ENCODE assay signal across 19 cellular contexts in genomic region chr7:24870766-24871165, GRCh38.
DNase-seq lines count a peak whose midpoint lies in the region; ATAC-seq, FAIRE-seq and TF ChIP-seq lines count a peak whose summit lies in the region.
"Had no signal": no experiment of that assay in that cellular context is flagged by ENCODE, and none has a peak within 500 bp of the region (broad histone marks: within the 10 kb centered on the region; RNA-seq: fewer than 3 reads in every experiment).

No MANE protein-coding gene starts in this region.

- peaks cover 44% of the 10 kb centered on the region for H3K36me3 ChIP-seq in Karpas-422 (ENCODE audit: insufficient read depth, low read length)
- peaks cover 1% of the 10 kb centered on the region for H3K36me3 ChIP-seq in bronchial epithelial cell (ENCODE audit: control insufficient read depth, insufficient read depth, low read length)
- H3K36me3 ChIP-seq in CD4-positive, alpha-beta memory T cell (ENCODE audit: insufficient read depth, low read length), result peaks cover 8% of the 10 kb centered on the region

- TF ChIP-seq CTCF in bronchial epithelial cell (IDR thresholded peaks at IDR 0.05; ENCODE audit: insufficient read depth, low read length, severe bottlenecking), result no peak

- ATAC-seq in GM21723 (IDR thresholded peaks at IDR 0.05; ENCODE audit: unreplicated experiment) (no peak), GM18909 (IDR thresholded peaks at IDR 0.05; ENCODE audit: poor library complexity, unreplicated experiment) (no peak)

- H3K36me3 Mint-ChIP-seq in activated T-cell treated with anti-CD3 and anti-CD28 coated beads, Interleukin-2, amount 50 U/mL, for 24 hours (ENCODE audit: low read depth), result peaks cover 72% of the 10 kb centered on the region
- peaks cover 34% of the 10 kb centered on the region in 2 donors for H3K36me3 Mint-ChIP-seq in CD4-positive, alpha-beta memory T cell

- H3K4me3 ChIP-seq in Karpas-422 (ENCODE audit: low read length) (no peak overlapping the region), bronchial epithelial cell (ENCODE audit: low read depth, low read length) (no peak overlapping the region)
- no peak overlapping the region for H3K4me3 ChIP-seq in CD4-positive, alpha-beta memory T cell (ENCODE audit: low read length in 2 of 2)
- H3K4me3 ChIP-seq: GM23248, HAP-1 had no signal

- no peaks in the 10 kb centered on the region for H4K20me1 ChIP-seq in Karpas-422 (ENCODE audit: insufficient read depth, low read depth, low read length)

- no peak overlapping the region for H3K4me3 Mint-ChIP-seq in activated T-cell treated with anti-CD3 and anti-CD28 coated beads, Interleukin-2, amount 50 U/mL, for 24 hours
- H3K4me3 Mint-ChIP-seq in CD4-positive, alpha-beta memory T cell, result no peak overlapping the region
- H3K4me3 Mint-ChIP-seq: B cell had no signal

- H3K4me1 ChIP-seq in Karpas-422 (ENCODE audit: low read length), result peaks cover 70% of the 10 kb centered on the region
- H3K4me1 ChIP-seq in CD4-positive, alpha-beta memory T cell (ENCODE audit: insufficient read depth, low read length), result no peaks in the 10 kb centered on the region

- no peak overlapping the region for H2AFZ ChIP-seq in Karpas-422 (ENCODE audit: low read length)
- H2AFZ ChIP-seq: GM23248 had no signal

- H3K9ac ChIP-seq in Karpas-422 (ENCODE audit: low read length), result no peak overlapping the region
- H3K9ac ChIP-seq: GM23248, SK-N-SH had no signal

- H3K27ac ChIP-seq in Karpas-422 (ENCODE audit: low read length), result peak overlapping the region; percentile 99
- no peak overlapping the region for H3K27ac ChIP-seq in CD4-positive, alpha-beta memory T cell (ENCODE audit: low read depth, low read length)
- H3K27ac ChIP-seq: GM23248 had no signal

- no peaks in the 10 kb centered on the region for H3K9me2 ChIP-seq in Karpas-422 (replicated peaks; ENCODE audit: insufficient read depth, low read length)
- H3K9me2 ChIP-seq: SK-N-SH had no signal

- POLR2A ChIA-PET in CD4-positive, alpha-beta memory T cell (lab: Charles Lee; ENCODE audit: partially characterized antibody), result no interaction called here

- CTCF ChIA-PET in CD4-positive, alpha-beta memory T cell (lab: Charles Lee; ENCODE audit: partially characterized antibody), result interaction anchor here (1.5 kb wide), 1 partner anchor 50 kb away, joined by 6 read pairs; no protein-coding TSS in a partner anchor

- H3K27me3 Mint-ChIP-seq in activated T-cell treated with anti-CD3 and anti-CD28 coated beads, Interleukin-2, amount 50 U/mL, for 24 hours, result no peaks in the 10 kb centered on the region
- H3K27me3 Mint-ChIP-seq in CD4-positive, alpha-beta memory T cell, result no peaks in the 10 kb centered on the region
- H3K27me3 Mint-ChIP-seq: B cell had no signal

- H3K4me2 ChIP-seq in Karpas-422 (ENCODE audit: low read depth, low read length, poor library complexity, severe bottlenecking), result no peak overlapping the region
- H3K4me2 ChIP-seq: SK-N-SH had no signal

- H3K9me3 Mint-ChIP-seq in activated T-cell treated with anti-CD3 and anti-CD28 coated beads, Interleukin-2, amount 50 U/mL, for 24 hours, result peaks cover 2% of the 10 kb centered on the region
- H3K9me3 Mint-ChIP-seq in CD4-positive, alpha-beta memory T cell, result no peaks in the 10 kb centered on the region

- peak overlapping the region; percentile 48 for H3K27ac Mint-ChIP-seq in activated T-cell treated with anti-CD3 and anti-CD28 coated beads, Interleukin-2, amount 50 U/mL, for 24 hours
- H3K27ac Mint-ChIP-seq in CD4-positive, alpha-beta memory T cell, result peak overlapping the region in 2 of 7 donors; percentile 59 to 67
- H3K27ac Mint-ChIP-seq: B cell had no signal

- no peak for DNase-seq in activated T-cell treated with anti-CD3 and anti-CD28 coated beads, Interleukin-2, amount 50 U/mL, for 24 hours
- DNase-seq in activated T-cell treated with anti-CD3 and anti-CD28 coated beads for 4 hours (no peak), Karpas-422 (no peak), bronchial epithelial cell (ENCODE audit: low read depth) (peak; percentile 45), GM19239 (ENCODE audit: insufficient read length, low spot score) (no peak)
- DNase-seq in CD4-positive, alpha-beta memory T cell, result no peak
- DNase-seq: DMS79; GDM1; GM23248; NCI-H1092 treated with DMSO at 0.1 percent for 48 hours; NCI-H2081; NCI-H748 treated with DMSO at 0.1 percent for 48 hours; NK-92 treated with Interleukin-12 subunit alpha and Interleukin-12 subunit beta, amount 100 ng/mL, for 24 hours; SHP77 treated with DMSO at 0.1 percent for 48 hours; SK-N-SH had no signal

- H3K27me3 ChIP-seq in Karpas-422 (ENCODE audit: low read length), result no peaks in the 10 kb centered on the region
- no peaks in the 10 kb centered on the region for H3K27me3 ChIP-seq in bronchial epithelial cell (ENCODE audit: control insufficient read depth, insufficient read depth, low read length)
- H3K27me3 ChIP-seq in CD4-positive, alpha-beta memory T cell (ENCODE audit: insufficient read depth, low read length), result no peaks in the 10 kb centered on the region

- H3K79me2 ChIP-seq in Karpas-422 (ENCODE audit: low read length), result peaks cover 66% of the 10 kb centered on the region

- H3K4me1 Mint-ChIP-seq in activated T-cell treated with anti-CD3 and anti-CD28 coated beads, Interleukin-2, amount 50 U/mL, for 24 hours (ENCODE audit: low read depth), result peaks cover 59% of the 10 kb centered on the region
- H3K4me1 Mint-ChIP-seq in CD4-positive, alpha-beta memory T cell, result peaks cover 0 to 15% (median 6%) of the 10 kb centered on the region in 4 donors

- FAIRE-seq in bronchial epithelial cell (lab: Jason Lieb, UNC) (no peak), GM19239 (lab: Jason Lieb, UNC) (no peak)

- no peaks in the 10 kb centered on the region for H3K9me3 ChIP-seq in Karpas-422 (ENCODE audit: low read length)
- H3K9me3 ChIP-seq in CD4-positive, alpha-beta memory T cell (ENCODE audit: control insufficient read depth in 1 of 2, low read length in 2 of 2), result no peaks in the 10 kb centered on the region
- H3K9me3 ChIP-seq: HAP-1, SK-N-SH had no signal

- intact Hi-C loops in CD4-positive, alpha-beta memory T cell (cut with micrococcal nuclease), result no loop called here
